In genomic region chr9:16732546-16732945, GRCh38 we compare ENCODE assay signal across 25 cellular contexts.
"Had no signal": no experiment of that assay in that cellular context is flagged by ENCODE, and none has a peak within 500 bp of the region (broad histone marks: within the 10 kb centered on the region; RNA-seq: fewer than 3 reads in every experiment).

No MANE protein-coding gene starts in this region.

- H3K36me3 Mint-ChIP-seq: activated CD4-positive, alpha-beta memory T cell treated with anti-CD3 and anti-CD28 coated beads for 36 hours; activated naive CD4-positive, alpha-beta T cell treated with anti-CD3 and anti-CD28 coated beads, Interleukin-2, amount 10 ng/mL, durations not matched to agents 7 days and 5 days; activated naive CD8-positive, alpha-beta T cell treated with anti-CD3 and anti-CD28 coated beads for 36 hours had no signal

- H3K27ac Mint-ChIP-seq: activated CD4-positive, alpha-beta memory T cell treated with anti-CD3 and anti-CD28 coated beads for 36 hours; activated CD4-positive, alpha-beta T cell treated with anti-CD3 and anti-CD28 coated beads, Interleukin-2, amount 10 ng/mL, durations not matched to agents 7 days and 5 days; activated naive CD4-positive, alpha-beta T cell treated with anti-CD3 and anti-CD28 coated beads, Interleukin-2, amount 10 ng/mL, durations not matched to agents 7 days and 5 days; activated naive CD8-positive, alpha-beta T cell treated with anti-CD3 and anti-CD28 coated beads for 36 hours; activated T-cell treated with anti-CD3 and anti-CD28 coated beads, Interleukin-2, amount 50 U/mL, for 72 hours; activated T-helper 2 cell treated with anti-CD3 and anti-CD28 coated beads, Interferon-gamma antibody, Interleukin-2, Interleukin-4, amounts not matched to agents 10 μg/mL and 5 μg/mL and 100 μg/mL, durations not matched to agents 14 hours and 24 hours and 36 hours had no signal

- H3K4me1 ChIP-seq: adrenal gland had no signal

- H3K4me1 Mint-ChIP-seq: activated CD4-positive, alpha-beta T cell treated with anti-CD3 and anti-CD28 coated beads, Interleukin-2, amount 10 ng/mL, durations not matched to agents 7 days and 5 days; activated naive CD4-positive, alpha-beta T cell treated with anti-CD3 and anti-CD28 coated beads, Interleukin-2, amount 10 ng/mL, durations not matched to agents 7 days and 5 days had no signal

- H3K4me3 Mint-ChIP-seq: activated CD4-positive, alpha-beta memory T cell treated with anti-CD3 and anti-CD28 coated beads for 36 hours; activated CD4-positive, alpha-beta T cell treated with anti-CD3 and anti-CD28 coated beads, Interleukin-2, amount 10 ng/mL, durations not matched to agents 7 days and 5 days; activated naive CD4-positive, alpha-beta T cell treated with anti-CD3 and anti-CD28 coated beads, Interleukin-2, amount 10 ng/mL, durations not matched to agents 7 days and 5 days; activated naive CD8-positive, alpha-beta T cell treated with anti-CD3 and anti-CD28 coated beads for 36 hours; activated T-cell treated with anti-CD3 and anti-CD28 coated beads, Interleukin-2, amount 50 U/mL, for 72 hours had no signal

- H3K9me3 Mint-ChIP-seq: activated CD4-positive, alpha-beta T cell treated with anti-CD3 and anti-CD28 coated beads, Interleukin-2, amount 10 ng/mL, durations not matched to agents 7 days and 5 days; activated naive CD8-positive, alpha-beta T cell treated with anti-CD3 and anti-CD28 coated beads for 36 hours; activated T-helper 2 cell treated with anti-CD3 and anti-CD28 coated beads, Interferon-gamma antibody, Interleukin-2, Interleukin-4, amounts not matched to agents 10 μg/mL and 5 μg/mL and 100 μg/mL, durations not matched to agents 14 hours and 24 hours and 36 hours had no signal

- H3K36me3 ChIP-seq: adrenal gland, SJSA1 had no signal

- H3K9me3 ChIP-seq: adrenal gland, SJSA1 had no signal

- ATAC-seq: activated T-cell treated with anti-CD3 and anti-CD28 coated beads, Interleukin-2, amount 50 U/mL, for 72 hours; PC-3 had no signal

- H3K27ac ChIP-seq: adrenal gland, SJSA1, VCaP had no signal

- H3K4me3 ChIP-seq: adrenal gland, SJSA1 had no signal

- H3K27me3 ChIP-seq: adrenal gland, SJSA1 had no signal

- DNase-seq: activated CD4-positive, alpha-beta memory T cell treated with anti-CD3 and anti-CD28 coated beads for 36 hours; activated CD4-positive, alpha-beta T cell treated with anti-CD3 and anti-CD28 coated beads, Interleukin-2, amount 10 ng/mL, durations not matched to agents 7 days and 5 days; activated CD4-positive, CD25-positive, alpha-beta regulatory T cell; activated CD8-positive, alpha-beta memory T cell treated with anti-CD3 and anti-CD28 coated beads for 24 hours; activated gamma-delta T cell treated with Interleukin-2 at 50 U/mL for 16 hours; activated naive CD4-positive, alpha-beta T cell treated with anti-CD3 and anti-CD28 coated beads, Interleukin-2, amount 10 ng/mL, durations not matched to agents 7 days and 5 days; activated naive CD8-positive, alpha-beta T cell treated with anti-CD3 and anti-CD28 coated beads for 36 hours; activated T-cell treated with anti-CD3 and anti-CD28 coated beads, Interleukin-2, amount 50 U/mL, for 72 hours; adrenal gland; anterior cingulate cortex; cerebellar nuclear complex; Karpas-422; MM.1S; NCI-H1105 treated with DMSO at 0.1 percent for 48 hours; NCI-H1436 treated with DMSO at 0.1 percent for 48 hours; NCI-H187; NCI-H2081; NCI-H446 treated with DMSO at 0.1 percent for 48 hours; NCI-H524 treated with DMSO at 0.1 percent for 48 hours; PC-3; SHP77; T-helper 1 cell had no signal
